ENCODE assay signal across 1 cellular context in genomic region chr12:31959051-31959700, GRCh38.
TF ChIP-seq lines count a peak whose summit lies in the region.

RESF1 (plus strand) TSS chr12:31959415; CDS start chr12:31980956, 21,541 bp downstream.

TF ChIP-seq in K562, 482 proteins besides CTCF, POLR2A, EP300 and RAD21 (continued from another document and continues in another):
- peak; percentile 6; the same call in 1 of the 2 replicates for TF ChIP-seq TAL1 (IDR thresholded peaks at IDR 0.05)
- TF ChIP-seq PYGO2 (tag; IDR thresholded peaks at IDR 0.05), result no peak
- peak in 1 of 2 experiments; percentile 55; a peak in 1 of 4 replicates for TF ChIP-seq ZNF318 (IDR thresholded peaks at IDR 0.05; ENCODE audit: borderline replicate concordance in 1 of 2, low read depth in 1 of 2)
- TF ChIP-seq STAT5A (IDR thresholded peaks at IDR 0.05; ENCODE audit: borderline replicate concordance, low read length), result peak; percentile 28; the same call in 1 of the 2 replicates
- TF ChIP-seq CBFA2T3 (IDR thresholded peaks at IDR 0.05), result peak; percentile 41
- peak in 1 of 2 experiments; percentile 20; a peak in 1 of 4 replicates for TF ChIP-seq TBL1XR1 (IDR thresholded peaks at IDR 0.05; ENCODE audit: low read length in 2 of 2)
- TF ChIP-seq HMBOX1 (IDR thresholded peaks at IDR 0.05), result 0 out of 2 replicates have a peak, but pooled peaks have one; percentile 29
- peak; percentile 98 for TF ChIP-seq CXXC5 (CRISPR knock-in tag; IDR thresholded peaks at IDR 0.05)
- TF ChIP-seq CBFA2T2 (conservative IDR thresholded peaks at IDR 0.05), result 0 out of 2 replicates have a peak, but pooled peaks have one; percentile 10
- TF ChIP-seq ZNF639 (CRISPR knock-in tag; conservative IDR thresholded peaks at IDR 0.05 in 1 of 2, IDR thresholded peaks at IDR 0.05 in 1 of 2), result peak in 1 of 2 experiments; percentile 87; a peak in 2 of 4 replicates
- TF ChIP-seq KDM5B (IDR thresholded peaks at IDR 0.05; ENCODE audit: insufficient replicate concordance, low read depth, low read length), result peak; percentile 24
- TF ChIP-seq NRF1 (conservative IDR thresholded peaks at IDR 0.05 in 1 of 2, IDR thresholded peaks at IDR 0.05 in 1 of 2), result peak; percentile 47 to 48; a peak in 1 of 4 replicates
- peak in 2 of 3 experiments; percentile 15 to 56 for TF ChIP-seq YY1 (IDR thresholded peaks at IDR 0.05; ENCODE audit: borderline replicate concordance in 1 of 3, control insufficient read depth in 1 of 3, extremely low read depth in 1 of 3, insufficient read depth in 3 of 3, insufficient read length in 1 of 3, insufficient replicate concordance in 2 of 3, low read depth in 1 of 3, low read length in 2 of 3)
- TF ChIP-seq RCOR1 (IDR thresholded peaks at IDR 0.05; ENCODE audit: borderline replicate concordance in 1 of 2, low read depth in 2 of 2, low read length in 2 of 2), result peak in 1 of 2 experiments; percentile 64; a peak in 2 of 4 replicates
- no peak for TF ChIP-seq NR4A1 (CRISPR knock-in tag; IDR thresholded peaks at IDR 0.05)
- TF ChIP-seq NR4A1 (tag; IDR thresholded peaks at IDR 0.05), result no peak
- TF ChIP-seq ARID1B (IDR thresholded peaks at IDR 0.05), result peak; percentile 59; the same call in 1 of the 2 replicates
- peak; percentile 28 for TF ChIP-seq CREB3L1 (IDR thresholded peaks at IDR 0.05; ENCODE audit: borderline replicate concordance, low read depth)
- TF ChIP-seq GTF2E2 (tag; IDR thresholded peaks at IDR 0.05), result peak; percentile 89
- peak; percentile 82 for TF ChIP-seq ZBTB7A (IDR thresholded peaks at IDR 0.05; ENCODE audit: borderline replicate concordance, control insufficient read depth, low read depth, low read length)
- TF ChIP-seq TBP (optimal IDR thresholded peaks at IDR 0.05; ENCODE audit: low read depth, low read length), result peak; percentile 63
- no peak for TF ChIP-seq ZNF609 (CRISPR knock-in tag; IDR thresholded peaks at IDR 0.05; ENCODE audit: borderline replicate concordance)
- peak; percentile 85 for TF ChIP-seq BCOR (IDR thresholded peaks at IDR 0.05)
- TF ChIP-seq POLR2G (IDR thresholded peaks at IDR 0.05; ENCODE audit: low read depth, low read length), result peak; percentile 91
- peak; percentile 42; the same call in 1 of the 2 replicates for TF ChIP-seq MTA1 (IDR thresholded peaks at IDR 0.05; ENCODE audit: borderline replicate concordance)
- TF ChIP-seq SAP30 (IDR thresholded peaks at IDR 0.05; ENCODE audit: borderline replicate concordance, insufficient read depth, low read depth, low read length, poor library complexity, severe bottlenecking), result no peak
- TF ChIP-seq CHAMP1 (IDR thresholded peaks at IDR 0.05), result peak; percentile 96
- 0 out of 2 replicates have a peak, but pooled peaks have one; percentile 4 for TF ChIP-seq ZBTB33 (CRISPR knock-in tag; IDR thresholded peaks at IDR 0.05)
- TF ChIP-seq CBFB (CRISPR knock-in tag; IDR thresholded peaks at IDR 0.05), result no peak
- TF ChIP-seq CBX5 (IDR thresholded peaks at IDR 0.05; ENCODE audit: borderline replicate concordance, low read depth), result peak; percentile 76
- TF ChIP-seq RUNX1 (IDR thresholded peaks at IDR 0.05; ENCODE audit: low read depth), result no peak
- no peak for TF ChIP-seq CHD4 (IDR thresholded peaks at IDR 0.05; ENCODE audit: insufficient read depth, insufficient replicate concordance, low read depth, low read length, poor library complexity, severe bottlenecking)
